In the genomic region with DNA sequence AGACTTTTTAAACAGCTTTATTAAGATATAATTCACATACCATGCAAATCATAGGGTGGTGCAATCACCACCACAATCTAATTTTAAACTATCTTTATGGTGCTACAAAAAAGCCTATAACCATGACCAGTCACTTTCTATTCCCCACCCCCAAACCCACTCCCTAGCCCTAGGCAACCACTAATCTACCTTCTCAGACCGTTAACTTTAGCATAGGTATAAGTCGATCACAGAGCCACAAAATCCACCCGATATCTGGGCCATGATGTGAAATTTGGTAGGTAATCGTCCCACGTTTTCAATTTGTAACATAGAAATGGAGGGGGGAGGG, we compare ENCODE assay signal across 8 cellular contexts. TPM values are rescaled to one million over a fixed set of nuclear protein-coding genes. Genes with fewer than 3 reads are reported as not detected.
A peak's percentile ranks its signal among the peaks of the same experiment; 100 is the strongest.
DNase-seq lines count a peak whose midpoint lies in the region; ATAC-seq and TF ChIP-seq lines count a peak whose summit lies in the region.

No MANE protein-coding gene starts in this region.

- peaks cover 6% of the 10 kb centered on the region for H3K4me1 Mint-ChIP-seq in GM23338

- H3K36me3 Mint-ChIP-seq in GM23338 (ENCODE audit: low read depth), result peaks cover 39% of the 10 kb centered on the region

- no peaks in the 10 kb centered on the region for H3K9me3 ChIP-seq in NT2/D1 (ENCODE audit: insufficient read depth, low read length)
- no peaks in the 10 kb centered on the region for H3K9me3 ChIP-seq in endocrine pancreas (ENCODE audit: control insufficient read depth, low read length)
- no peaks in the 10 kb centered on the region for H3K9me3 ChIP-seq in neutrophil

- peak overlapping the region; percentile 90 for H3K9ac ChIP-seq in NT2/D1 (ENCODE audit: insufficient read length, low read depth)
- H3K9ac ChIP-seq in endocrine pancreas (ENCODE audit: control insufficient read depth, insufficient read depth, low read length), result peak overlapping the region; percentile 87

- H3F3A ChIP-seq in GM23338 (replicated peaks; ENCODE audit: low read depth), result peaks cover 16% of the 10 kb centered on the region; the same call in 1 of the 2 replicates

- H3K9me3 Mint-ChIP-seq in GM23338, result no peaks in the 10 kb centered on the region; the same call in 2 of the 3 replicates

- H3K79me2 ChIP-seq in GM23338 (replicated peaks; ENCODE audit: insufficient read depth), result peaks cover 50% of the 10 kb centered on the region

- ATAC-seq in GM23338 (peak; percentile 8; the same call in 2 of the 3 replicates), GM21825 (IDR thresholded peaks at IDR 0.05; ENCODE audit: unreplicated experiment) (no peak), GM21786 (IDR thresholded peaks at IDR 0.05; ENCODE audit: unreplicated experiment) (no peak)

- H3K4me3 Mint-ChIP-seq in GM23338, result peak overlapping the region; percentile 99

- H3K27ac Mint-ChIP-seq in GM23338, result peak overlapping the region; percentile 100

- peaks cover 12% of the 10 kb centered on the region; the same call in 1 of the 2 replicates for H4K20me1 ChIP-seq in GM23338 (replicated peaks; ENCODE audit: insufficient read depth)

- CTCF ChIA-PET in BJ (lab: Yijun Ruan, JAX), result no interaction called here

- no peaks in the 10 kb centered on the region for H3K9me2 ChIP-seq in GM23338 (ENCODE audit: insufficient read depth)

- DNase-seq in BJ (ENCODE audit: low read depth) (no peak), GM23338 (ENCODE audit: low spot score) (no peak), NT2/D1 (ENCODE audit: low read depth, low spot score) (no peak), DMS53 treated with DMSO at 0.1 percent for 48 hours (lab: John Stamatoyannopoulos, UW; ENCODE audit: unreplicated experiment) (no peak)

- POLR2A ChIA-PET in BJ (lab: Charles Lee), result no interaction called here

- H3K27me3 ChIP-seq in BJ (ENCODE audit: control insufficient read depth, insufficient read depth, low read length), result no peaks in the 10 kb centered on the region
- H3K27me3 ChIP-seq in GM23338 (ENCODE audit: insufficient read depth), result no peaks in the 10 kb centered on the region
- H3K27me3 ChIP-seq in NT2/D1 (ENCODE audit: insufficient read depth, insufficient read length), result no peaks in the 10 kb centered on the region
- no peaks in the 10 kb centered on the region for H3K27me3 ChIP-seq in endocrine pancreas (ENCODE audit: control insufficient read depth, insufficient read depth, low read length)
- H3K27me3 ChIP-seq in neutrophil, result no peaks in the 10 kb centered on the region

- H3K4me3 ChIP-seq in BJ (ENCODE audit: low read depth, low read length) (peak overlapping the region; percentile 88), GM23338 (peak overlapping the region; percentile 92), NT2/D1 (ENCODE audit: insufficient read length, low read depth) (peak overlapping the region; percentile 71), endocrine pancreas (ENCODE audit: control insufficient read depth, insufficient read depth, low read length) (peak overlapping the region; percentile 80), neutrophil (ENCODE audit: low read depth in 1 of 2, low read length in 1 of 2) (peak overlapping the region; percentile 79 to 84)

- H3K4me1 ChIP-seq in GM23338 (ENCODE audit: insufficient read depth), result no peaks in the 10 kb centered on the region; the same call in none of the 2 replicates
- no peaks in the 10 kb centered on the region for H3K4me1 ChIP-seq in NT2/D1 (ENCODE audit: insufficient read depth, insufficient read length)
- no peaks in the 10 kb centered on the region for H3K4me1 ChIP-seq in endocrine pancreas (ENCODE audit: control insufficient read depth, insufficient read depth, low read length)
- peaks cover 17 to 18% of the 10 kb centered on the region in 2 experiments for H3K4me1 ChIP-seq in neutrophil (ENCODE audit: control insufficient read depth in 1 of 2, insufficient read depth in 1 of 2, low read depth in 1 of 2, low read length in 1 of 2)

- H2AFZ ChIP-seq in GM23338, result peak overlapping the region; percentile 93

- TF ChIP-seq CTCF in BJ (IDR thresholded peaks at IDR 0.05; ENCODE audit: insufficient read depth, low read depth, low read length) (no peak), GM23338 (conservative IDR thresholded peaks at IDR 0.05; ENCODE audit: low read depth in 2 of 2) (no peak), neutrophil (IDR thresholded peaks at IDR 0.05) (no peak)

- peak overlapping the region; percentile 99 for H3K27ac ChIP-seq in GM23338 (ENCODE audit: low read depth)
- peak overlapping the region; percentile 93 for H3K27ac ChIP-seq in neutrophil

- H3K27me3 Mint-ChIP-seq in GM23338 (ENCODE audit: insufficient read depth, low read depth, poor library complexity), result peaks cover 8% of the 10 kb centered on the region

- peak overlapping the region; percentile 90 for H3K4me2 ChIP-seq in GM23338

- H3K36me3 ChIP-seq in BJ (ENCODE audit: control insufficient read depth, insufficient read depth, low read length), result peaks cover 5% of the 10 kb centered on the region
- H3K36me3 ChIP-seq in GM23338 (ENCODE audit: insufficient read depth), result peaks cover 26% of the 10 kb centered on the region
- peaks cover 38% of the 10 kb centered on the region for H3K36me3 ChIP-seq in NT2/D1 (ENCODE audit: insufficient read depth, insufficient read length, low read length)
- peaks cover 5% of the 10 kb centered on the region for H3K36me3 ChIP-seq in endocrine pancreas (ENCODE audit: control insufficient read depth, insufficient read depth, low read length)
- peaks cover 33% of the 10 kb centered on the region for H3K36me3 ChIP-seq in neutrophil

TF ChIP-seq in GM23338, 12 proteins besides CTCF, POLR2A, EP300 and RAD21:
- no peak for TF ChIP-seq EZH2phosphoT487 (IDR thresholded peaks at IDR 0.05; ENCODE audit: unreplicated experiment)
- TF ChIP-seq EZH2 (IDR thresholded peaks at IDR 0.05; ENCODE audit: low read depth, unreplicated experiment), result no peak
- TF ChIP-seq CREB1 (CRISPR knock-in tag; IDR thresholded peaks at IDR 0.05; ENCODE audit: low read depth), result no peak
- no peak for TF ChIP-seq JUNB (IDR thresholded peaks at IDR 0.05; ENCODE audit: unreplicated experiment)
- TF ChIP-seq, protein P1, sequence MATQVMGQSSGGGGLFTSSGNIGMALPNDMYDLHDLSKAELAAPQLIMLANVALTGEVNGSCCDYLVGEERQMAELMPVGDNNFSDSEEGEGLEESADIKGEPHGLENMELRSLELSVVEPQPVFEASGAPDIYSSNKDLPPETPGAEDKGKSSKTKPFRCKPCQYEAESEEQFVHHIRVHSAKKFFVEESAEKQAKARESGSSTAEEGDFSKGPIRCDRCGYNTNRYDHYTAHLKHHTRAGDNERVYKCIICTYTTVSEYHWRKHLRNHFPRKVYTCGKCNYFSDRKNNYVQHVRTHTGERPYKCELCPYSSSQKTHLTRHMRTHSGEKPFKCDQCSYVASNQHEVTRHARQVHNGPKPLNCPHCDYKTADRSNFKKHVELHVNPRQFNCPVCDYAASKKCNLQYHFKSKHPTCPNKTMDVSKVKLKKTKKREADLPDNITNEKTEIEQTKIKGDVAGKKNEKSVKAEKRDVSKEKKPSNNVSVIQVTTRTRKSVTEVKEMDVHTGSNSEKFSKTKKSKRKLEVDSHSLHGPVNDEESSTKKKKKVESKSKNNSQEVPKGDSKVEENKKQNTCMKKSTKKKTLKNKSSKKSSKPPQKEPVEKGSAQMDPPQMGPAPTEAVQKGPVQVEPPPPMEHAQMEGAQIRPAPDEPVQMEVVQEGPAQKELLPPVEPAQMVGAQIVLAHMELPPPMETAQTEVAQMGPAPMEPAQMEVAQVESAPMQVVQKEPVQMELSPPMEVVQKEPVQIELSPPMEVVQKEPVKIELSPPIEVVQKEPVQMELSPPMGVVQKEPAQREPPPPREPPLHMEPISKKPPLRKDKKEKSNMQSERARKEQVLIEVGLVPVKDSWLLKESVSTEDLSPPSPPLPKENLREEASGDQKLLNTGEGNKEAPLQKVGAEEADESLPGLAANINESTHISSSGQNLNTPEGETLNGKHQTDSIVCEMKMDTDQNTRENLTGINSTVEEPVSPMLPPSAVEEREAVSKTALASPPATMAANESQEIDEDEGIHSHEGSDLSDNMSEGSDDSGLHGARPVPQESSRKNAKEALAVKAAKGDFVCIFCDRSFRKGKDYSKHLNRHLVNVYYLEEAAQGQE (IDR thresholded peaks at IDR 0.05; ENCODE audit: unreplicated experiment), result no peak
- TF ChIP-seq STAT1 (IDR thresholded peaks at IDR 0.05; ENCODE audit: unreplicated experiment), result no peak

RNA-seq across cellular contexts. Expression of a gene that starts 0.5 kb away (rescaled TPM):
- polyA plus RNA-seq in BJ (2011; rRNA removed) (3.7 and 3.9 TPM in 2 replicates), GM23338 (2016; fragmentation: Nextera tagmentation; extraction: Ambion mirVana) (24.1 and 24.5 TPM in 2 replicates)
- polyA minus RNA-seq in BJ (2011; rRNA and poly(A)+ RNA removed), result 5.0 and 9.5 TPM in 2 replicates
- 37.1 and 39.8 TPM in 2 replicates for total RNA-seq in GM23338 (2014; rRNA removed; shearing (Covaris generic))

RNA-seq across cellular contexts. Expression of a gene that starts 44.9 kb away (rescaled TPM):
- polyA plus RNA-seq in BJ (2011; rRNA removed) (not detected in 2 replicates), GM23338 (2016; fragmentation: Nextera tagmentation; extraction: Ambion mirVana) (not detected in 2 replicates)
- not detected in 2 replicates for polyA minus RNA-seq in BJ (2011; rRNA and poly(A)+ RNA removed)
- not detected in 2 replicates for total RNA-seq in GM23338 (2014; rRNA removed; shearing (Covaris generic))
